Comparison of ENCODE assay signal across 8 cellular contexts in genomic region chr1:172620603-172621002, GRCh38. TPM values are rescaled to one million over a fixed set of nuclear protein-coding genes. Genes with fewer than 3 reads are reported as not detected.
DNase-seq lines count a peak whose midpoint lies in the region; ATAC-seq, FAIRE-seq and TF ChIP-seq lines count a peak whose summit lies in the region.
"Not testable (repeated sequence)": the region's sequence is repeated elsewhere in the genome, so short reads cannot be mapped to it uniquely, and the experiment has no call there.
"Had no signal": no experiment of that assay in that cellular context is flagged by ENCODE, and none has a peak within 500 bp of the region (broad histone marks: within the 10 kb centered on the region; RNA-seq: fewer than 3 reads in every experiment).

No MANE protein-coding gene starts in this region.

- not testable (repeated sequence) for H3K4ac ChIP-seq in trophoblast cell (ENCODE audit: low read depth, low read length)

- intact Hi-C loops in K562 (cut with micrococcal nuclease), result not testable (repeated sequence)

- FAIRE-seq in K562 (lab: Jason Lieb, UNC), result not testable (repeated sequence)

- H4K20me1 ChIP-seq in GM23338 (replicated peaks; ENCODE audit: insufficient read depth); K562 (replicated peaks; ENCODE audit: control insufficient read depth, insufficient read depth, low read length): not testable (repeated sequence)

- POLR2A ChIA-PET in HEK293 (lab: Yijun Ruan, JAX); K562 (lab: Yijun Ruan, JAX): not testable (repeated sequence)

- H3K9me1 ChIP-seq in K562 (ENCODE audit: control insufficient read depth, insufficient read depth, low read length), result not testable (repeated sequence)

- H3K27me3 ChIP-seq in GM23338 (ENCODE audit: insufficient read depth); K562 (ENCODE audit: control insufficient read depth in 2 of 2, insufficient read depth in 2 of 2, low read length in 2 of 2); trophoblast cell (ENCODE audit: insufficient read depth, low read length): not testable (repeated sequence)

- H3K9me3 ChIP-seq in HEK293 (ENCODE audit: control insufficient read depth, insufficient read depth, low read depth, low read length); K562 (replicated peaks; ENCODE audit: control insufficient read depth, insufficient read depth, low read depth, low read length); trophoblast cell (ENCODE audit: insufficient read depth, low read depth, low read length): not testable (repeated sequence)

- not testable (repeated sequence) for H2AFZ ChIP-seq in GM23338; K562 (ENCODE audit: low read depth, low read length); trophoblast cell (ENCODE audit: insufficient read depth, low read length, poor library complexity)

- peaks cover 69% of the 10 kb centered on the region for H3K9me3 Mint-ChIP-seq in GM23338
- peaks cover 16% of the 10 kb centered on the region for H3K9me3 Mint-ChIP-seq in endothelial cell (ENCODE audit: unreplicated experiment)

- TF ChIP-seq EP300 in K562 (IDR thresholded peaks at IDR 0.05; ENCODE audit: low read length), result not testable (repeated sequence)

- BruUV-seq in K562 (replicated peaks; lab: Mats Ljungman, UMichigan), result not testable (repeated sequence)

- H3K36me3 Mint-ChIP-seq in GM23338 (ENCODE audit: low read depth) (peaks cover 49% of the 10 kb centered on the region), endothelial cell (ENCODE audit: low read depth, unreplicated experiment) (peaks cover 38% of the 10 kb centered on the region)

- not testable (repeated sequence) for H4K8ac ChIP-seq in trophoblast cell (ENCODE audit: low read depth, low read length)

- H2BK5ac ChIP-seq in trophoblast cell (ENCODE audit: low read depth, low read length, poor library complexity), result not testable (repeated sequence)

- H3K9ac ChIP-seq in K562 (ENCODE audit: insufficient read depth in 1 of 2, low read depth in 2 of 2, low read length in 2 of 2); trophoblast cell (ENCODE audit: low read length): not testable (repeated sequence)

- H3K79me2 ChIP-seq in GM23338 (replicated peaks; ENCODE audit: insufficient read depth); K562 (ENCODE audit: control insufficient read depth, insufficient read depth, low read length); trophoblast cell (ENCODE audit: control insufficient read depth, insufficient read depth, low read length, poor library complexity): not testable (repeated sequence)

- not testable (repeated sequence) for H3K14ac ChIP-seq in trophoblast cell (ENCODE audit: low read length)

- peaks cover 11% of the 10 kb centered on the region; the same call in 1 of the 2 replicates for H3K9me2 ChIP-seq in GM23338 (ENCODE audit: insufficient read depth)

- not testable (repeated sequence) for H4K12ac ChIP-seq in trophoblast cell (ENCODE audit: low read depth, low read length)

- H3K4me1 ChIP-seq in GM23338 (ENCODE audit: insufficient read depth); HEK293 (ENCODE audit: control insufficient read depth, insufficient read depth, low read length); K562 (replicated peaks in 1 of 2; ENCODE audit: control insufficient read depth in 2 of 2, insufficient read depth in 2 of 2, low read length in 2 of 2); trophoblast cell (ENCODE audit: control insufficient read depth in 1 of 2, insufficient read depth in 2 of 2, low read length in 2 of 2): not testable (repeated sequence)

- not testable (repeated sequence) for H3K27ac ChIP-seq in GM23338 (ENCODE audit: low read depth); HEK293 (ENCODE audit: extremely low read depth, low read depth, low read length); K562 (ENCODE audit: extremely low read depth, low read depth, low read length); trophoblast cell (ENCODE audit: low read depth, low read length)

- DNase-seq in GM23338 (ENCODE audit: low spot score); K562 (ENCODE audit: extremely low read depth in 1 of 4, low spot score in 3 of 4); endothelial cell (ENCODE audit: low spot score): not testable (repeated sequence)
- peak; percentile 53 to 84 for DNase-seq in trophoblast cell

- H2BK120ac ChIP-seq in trophoblast cell (ENCODE audit: insufficient read depth, low read length, poor library complexity), result not testable (repeated sequence)

- not testable (repeated sequence) for H3K4me3 Mint-ChIP-seq in GM23338
- peak overlapping the region; percentile 70 for H3K4me3 Mint-ChIP-seq in endothelial cell (ENCODE audit: unreplicated experiment)

- peak in 1 of 2 experiments; percentile 32; a peak in 2 of 4 replicates for TF ChIP-seq RAD21 in K562 (CRISPR knock-in tag; conservative IDR thresholded peaks at IDR 0.05 in 1 of 2, IDR thresholded peaks at IDR 0.05 in 1 of 2)

- H3K23ac ChIP-seq in trophoblast cell (ENCODE audit: low read length), result not testable (repeated sequence)

- TF ChIP-seq CTCF in GM23338 (conservative IDR thresholded peaks at IDR 0.05; ENCODE audit: low read depth in 2 of 2); HEK293 (tag by site-specific recombination; IDR thresholded peaks at IDR 0.05); K562 (IDR thresholded peaks at IDR 0.05 in 2 of 3, conservative IDR thresholded peaks at IDR 0.05 in 1 of 3; ENCODE audit: insufficient read depth in 2 of 3, low read depth in 1 of 3, low read length in 3 of 3); endothelial cell (IDR thresholded peaks at IDR 0.05; ENCODE audit: unreplicated experiment): not testable (repeated sequence)

- not testable (repeated sequence) for H4K91ac ChIP-seq in trophoblast cell (ENCODE audit: low read depth, low read length)

- H2AK5ac ChIP-seq in trophoblast cell (ENCODE audit: low read length), result not testable (repeated sequence)

- H3K4me3 ChIP-seq in GM23338; HEK293 (ENCODE audit: low read depth, low read length); K562; trophoblast cell (ENCODE audit: low read depth, low read length): not testable (repeated sequence)

- WGBS in K562 (ENCODE audit: insufficient coverage, low coverage, missing lambda C conversion rate), result 16% methylated on average over 9 of the region's 9 CpGs
- WGBS in trophoblast cell (ENCODE audit: extremely low coverage, insufficient coverage, insufficient read length), result no CpG with 5 or more reads among the region's 9 CpGs

- not testable (repeated sequence) for ATAC-seq in GM23338, K562

- H3K27ac Mint-ChIP-seq in GM23338; endothelial cell (ENCODE audit: unreplicated experiment): not testable (repeated sequence)

- H3K4me1 Mint-ChIP-seq in GM23338; endothelial cell (ENCODE audit: unreplicated experiment): not testable (repeated sequence)

- not testable (repeated sequence) for H3K36me3 ChIP-seq in GM23338 (ENCODE audit: insufficient read depth); HEK293 (ENCODE audit: control insufficient read depth in 2 of 2, insufficient read depth in 1 of 2, low read length in 2 of 2); K562 (ENCODE audit: control insufficient read depth, insufficient read depth, low read length); trophoblast cell (ENCODE audit: control insufficient read depth in 1 of 2, insufficient read depth in 2 of 2, low read length in 2 of 2)

- in situ Hi-C loops in K562 (cut with MboI), result not testable (repeated sequence)

- H3K4me2 ChIP-seq in GM23338; K562 (ENCODE audit: insufficient read depth, low read length); trophoblast cell (ENCODE audit: low read length): not testable (repeated sequence)

- H3K27me3 Mint-ChIP-seq in GM23338 (ENCODE audit: insufficient read depth, low read depth, poor library complexity); endothelial cell (ENCODE audit: unreplicated experiment): not testable (repeated sequence)

- not testable (repeated sequence) for H2BK12ac ChIP-seq in trophoblast cell (ENCODE audit: low read length)

- CTCF ChIA-PET in HEK293 (lab: Yijun Ruan, JAX); K562 (lab: Yijun Ruan, JAX; ENCODE audit: low intra/inter-chr PET ratio): not testable (repeated sequence)

- TF ChIP-seq POLR2A in K562 (conservative IDR thresholded peaks at IDR 0.05), result not testable (repeated sequence)

- not testable (repeated sequence) for H3F3A ChIP-seq in GM23338 (replicated peaks; ENCODE audit: low read depth)

- not testable (repeated sequence) for H3K79me1 ChIP-seq in trophoblast cell (ENCODE audit: low read length)

- not testable (repeated sequence) for H3K18ac ChIP-seq in trophoblast cell (ENCODE audit: low read length)

RNA-seq across cellular contexts. Expression of gene FASLG, which starts 38.3 kb away (rescaled TPM):
- total RNA-seq in GM23338 (2014; rRNA removed; shearing (Covaris generic)), result not detected in 2 replicates
- polyA plus RNA-seq in GM23338 (2016; fragmentation: Nextera tagmentation; extraction: Ambion mirVana) (not detected in 2 replicates), K562 (2011; rRNA removed) (0.05 TPM in 1 of 2 replicates, not detected in the other), K562 (2014; fragmentation: Illumina TruSeq; extraction: Trizol) (not detected in 2 replicates), K562 (2014; fragmentation: Nextera tagmentation; extraction: Ambion mirVana) (not detected), K562 (2014; rRNA removed) (not detected in 2 replicates)
- total RNA-seq in K562 (2011; cell fraction: chromatin; rRNA removed; ENCODE audit: low replicate concordance), result not detected in 2 replicates
- not detected in 2 replicates for total RNA-seq in K562 (2011; cell fraction: nucleolus; rRNA removed)
- not detected in 2 replicates for total RNA-seq in K562 (2011; cell fraction: nucleoplasm; rRNA removed)
- total RNA-seq in K562 (2014; rRNA removed) (not detected in 2 replicates), K562 (2014; rRNA removed; fragmentation: Illumina TruSeq; extraction: Trizol) (not detected in 2 replicates), K562 (2015; rRNA removed; fragmentation: Illumina TruSeq; extraction: Trizol) (not detected in 2 replicates), K562 (2021) (not detected in 2 replicates), endothelial cell (ENCODE audit: unreplicated experiment) (not detected)
- not detected in 2 replicates for polyA plus RNA-seq in K562 (2011; cell fraction: cytosol; rRNA removed)
- polyA plus RNA-seq in K562 (2011; cell fraction: nucleus; rRNA removed), result not detected in 2 replicates
- polyA plus RNA-seq in K562 (2012), result 0.04 TPM in 1 of 2 replicates, not detected in the other
- not detected in 2 replicates for polyA minus RNA-seq in K562 (2011; rRNA and poly(A)+ RNA removed)
- polyA minus RNA-seq in K562 (2011; cell fraction: cytosol; rRNA and poly(A)+ RNA removed), result not detected in 2 replicates
- not detected in 2 replicates for polyA minus RNA-seq in K562 (2011; cell fraction: nucleus; rRNA and poly(A)+ RNA removed)
- 0.31 and 0.37 TPM in 2 replicates for polyA plus RNA-seq in trophoblast cell (2013)
- total RNA-seq: A673 had no signal
- polyA plus RNA-seq: AG04450, CD14-positive monocyte had no signal
